Comparison of ENCODE assay signal across 8 cellular contexts in the genomic region with DNA sequence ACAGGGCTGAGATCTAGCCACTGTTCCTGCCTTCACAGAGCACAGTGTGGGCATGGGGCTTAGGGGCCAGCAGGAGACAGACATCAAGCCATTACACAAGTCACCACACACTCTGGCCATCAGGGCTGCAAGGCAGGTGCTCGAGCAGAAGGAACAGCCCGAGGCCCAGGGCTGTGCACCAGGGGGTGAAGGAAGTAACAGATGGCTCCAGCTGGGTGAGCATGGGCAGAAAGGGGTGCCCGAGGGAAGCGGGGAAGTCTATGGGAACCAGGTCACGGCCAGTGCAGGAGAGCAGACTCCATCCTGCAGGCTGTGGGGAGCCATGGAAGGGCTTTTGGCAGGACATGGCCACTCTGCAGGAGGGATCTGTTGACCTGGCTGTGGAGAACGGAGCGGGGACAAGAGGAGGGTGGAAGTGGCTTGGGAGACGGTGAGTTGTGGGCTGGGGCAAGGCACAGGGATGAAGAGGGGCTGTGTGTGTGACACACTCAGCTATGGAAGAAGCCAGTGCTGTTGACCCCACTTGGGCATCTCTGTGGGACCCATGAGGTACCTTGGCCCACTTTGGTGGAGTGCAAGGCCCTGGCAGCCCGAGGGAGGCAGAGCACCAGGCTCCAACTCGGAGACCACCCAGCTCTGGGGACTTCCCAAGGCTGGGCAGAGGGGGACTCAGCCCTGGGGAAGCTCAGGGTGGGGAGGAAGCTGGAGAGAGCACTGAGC. TPM values are rescaled to one million over a fixed set of nuclear protein-coding genes. Genes with fewer than 3 reads are reported as not detected.
DNase-seq lines count a peak whose midpoint lies in the region; ATAC-seq and TF ChIP-seq lines count a peak whose summit lies in the region.

No MANE protein-coding gene starts in this region.

- in situ Hi-C loops in HAP-1 (cut with MboI; ENCODE audit: low sequenced_read_pairs) = no loop called here

- no peak overlapping the region for H3K4me3 ChIP-seq in GM23338
- no peak overlapping the region for H3K4me3 ChIP-seq in RWPE2 (ENCODE audit: severe bottlenecking)
- peak overlapping the region in 2 of 8 donors; percentile 13 to 15 for H3K4me3 ChIP-seq in spleen
- H3K4me3 ChIP-seq in HAP-1 = no peak overlapping the region

- no peak overlapping the region; the same call in 1 of the 2 replicates for H3K27ac Mint-ChIP-seq in GM23338

- TF ChIP-seq POLR2A in spleen (IDR thresholded peaks at IDR 0.05) = no peak

- H3K9me3 Mint-ChIP-seq in GM23338 = no peaks in the 10 kb centered on the region

- peak overlapping the region; percentile 9; the same call in 1 of the 3 replicates for H3K4me3 Mint-ChIP-seq in GM23338

- no peak overlapping the region for H2AFZ ChIP-seq in GM23338

- intact Hi-C loops in spleen (cut with DNase I; ENCODE audit: low total_unique reads) = no loop called here

- H3K27me3 ChIP-seq in GM23338 (ENCODE audit: insufficient read depth) (no peaks in the 10 kb centered on the region), RWPE2 (ENCODE audit: insufficient read depth, poor library complexity, severe bottlenecking) (no peaks in the 10 kb centered on the region), foreskin keratinocyte (no peaks in the 10 kb centered on the region), spleen (replicated peaks in 1 of 7) (peaks cover 0 to under 1% (median 0%) of the 10 kb centered on the region in 7 donors), HAP-1 (ENCODE audit: low read depth) (no peaks in the 10 kb centered on the region)

- 34 to 57% (median 48%) methylated on average over 9 to 10 of the region's 10 CpGs for WGBS in spleen, 5 donors

- 0 out of 2 replicates have a peak, but pooled peaks cover 6% of the 10 kb centered on the region for H3F3A ChIP-seq in GM23338 (replicated peaks; ENCODE audit: low read depth)

- no peaks in the 10 kb centered on the region for H3K9me2 ChIP-seq in GM23338 (ENCODE audit: insufficient read depth)

- peaks cover 3% of the 10 kb centered on the region; the same call in 1 of the 3 replicates for H3K36me3 Mint-ChIP-seq in GM23338 (ENCODE audit: low read depth)

- TF ChIP-seq CTCF in GM23338 (conservative IDR thresholded peaks at IDR 0.05; ENCODE audit: low read depth in 2 of 2) (no peak), RWPE2 (IDR thresholded peaks at IDR 0.05; ENCODE audit: poor library complexity, severe bottlenecking) (no peak), foreskin keratinocyte (conservative IDR thresholded peaks at IDR 0.05) (no peak), spleen (IDR thresholded peaks at IDR 0.05 in 8 of 11, conservative IDR thresholded peaks at IDR 0.05 in 3 of 11) (no peak)

- peaks cover 23% of the 10 kb centered on the region for H3K27me3 Mint-ChIP-seq in GM23338 (ENCODE audit: insufficient read depth, low read depth, poor library complexity)

- H3K9me3 ChIP-seq in RWPE2 (ENCODE audit: severe bottlenecking) = no peaks in the 10 kb centered on the region
- no peaks in the 10 kb centered on the region for H3K9me3 ChIP-seq in spleen
- H3K9me3 ChIP-seq in HAP-1 = no peaks in the 10 kb centered on the region

- peaks cover 7% of the 10 kb centered on the region for H3K79me2 ChIP-seq in GM23338 (replicated peaks; ENCODE audit: insufficient read depth)

- ATAC-seq in GM23338 = no peak
- peak; percentile 0; the same call in 1 of the 3 replicates for ATAC-seq in RWPE2 (ENCODE audit: low read depth)
- ATAC-seq in foreskin keratinocyte = no peak
- no peak for ATAC-seq in GM21423 (IDR thresholded peaks at IDR 0.05; ENCODE audit: unreplicated experiment)
- no peak for ATAC-seq in HG03025 (IDR thresholded peaks at IDR 0.05; ENCODE audit: low FRiP score, unreplicated experiment)

- DNase-seq in GM23338 (ENCODE audit: low spot score) = no peak
- no peak for DNase-seq in RWPE2 (ENCODE audit: low spot score)
- no peak for DNase-seq in foreskin keratinocyte
- DNase-seq in spleen = no peak
- DNase-seq in NCI-H1930 (lab: John Stamatoyannopoulos, UW) = no peak
- no peak for DNase-seq in HAP-1 (ENCODE audit: low spot score in 2 of 2)

- H3K4me1 ChIP-seq in GM23338 (ENCODE audit: insufficient read depth) (peaks cover 7% of the 10 kb centered on the region), RWPE2 (ENCODE audit: insufficient read depth, poor library complexity, severe bottlenecking) (peaks cover 68% of the 10 kb centered on the region), foreskin keratinocyte (peaks cover 48% of the 10 kb centered on the region), spleen (peaks cover 37 to 74% (median 56%) of the 10 kb centered on the region in 6 donors), HAP-1 (peaks cover 10% of the 10 kb centered on the region)

- H3K36me3 ChIP-seq in GM23338 (ENCODE audit: insufficient read depth) (no peaks in the 10 kb centered on the region), RWPE2 (ENCODE audit: low read depth) (peaks cover 19% of the 10 kb centered on the region; the same call in 1 of the 2 replicates), spleen (peaks cover 0 to 14% (median 0%) of the 10 kb centered on the region in 6 donors), HAP-1 (replicated peaks) (peaks cover 6% of the 10 kb centered on the region)

- H4K20me1 ChIP-seq in GM23338 (replicated peaks; ENCODE audit: insufficient read depth) = no peaks in the 10 kb centered on the region

- H3K27ac ChIP-seq in GM23338 (ENCODE audit: low read depth) (no peak overlapping the region), RWPE2 (ENCODE audit: poor library complexity, severe bottlenecking) (peak overlapping the region; percentile 98), foreskin keratinocyte (peak overlapping the region; percentile 92), spleen (peak overlapping the region in 7 of 8 donors; percentile 36 to 98 (median 71))

- H3K4me1 Mint-ChIP-seq in GM23338 = peaks cover 10% of the 10 kb centered on the region

- no peak overlapping the region for H3K4me2 ChIP-seq in GM23338

TF ChIP-seq in GM23338, 12 proteins besides CTCF, POLR2A, EP300 and RAD21 (continues in another document):
- TF ChIP-seq, protein P1, sequence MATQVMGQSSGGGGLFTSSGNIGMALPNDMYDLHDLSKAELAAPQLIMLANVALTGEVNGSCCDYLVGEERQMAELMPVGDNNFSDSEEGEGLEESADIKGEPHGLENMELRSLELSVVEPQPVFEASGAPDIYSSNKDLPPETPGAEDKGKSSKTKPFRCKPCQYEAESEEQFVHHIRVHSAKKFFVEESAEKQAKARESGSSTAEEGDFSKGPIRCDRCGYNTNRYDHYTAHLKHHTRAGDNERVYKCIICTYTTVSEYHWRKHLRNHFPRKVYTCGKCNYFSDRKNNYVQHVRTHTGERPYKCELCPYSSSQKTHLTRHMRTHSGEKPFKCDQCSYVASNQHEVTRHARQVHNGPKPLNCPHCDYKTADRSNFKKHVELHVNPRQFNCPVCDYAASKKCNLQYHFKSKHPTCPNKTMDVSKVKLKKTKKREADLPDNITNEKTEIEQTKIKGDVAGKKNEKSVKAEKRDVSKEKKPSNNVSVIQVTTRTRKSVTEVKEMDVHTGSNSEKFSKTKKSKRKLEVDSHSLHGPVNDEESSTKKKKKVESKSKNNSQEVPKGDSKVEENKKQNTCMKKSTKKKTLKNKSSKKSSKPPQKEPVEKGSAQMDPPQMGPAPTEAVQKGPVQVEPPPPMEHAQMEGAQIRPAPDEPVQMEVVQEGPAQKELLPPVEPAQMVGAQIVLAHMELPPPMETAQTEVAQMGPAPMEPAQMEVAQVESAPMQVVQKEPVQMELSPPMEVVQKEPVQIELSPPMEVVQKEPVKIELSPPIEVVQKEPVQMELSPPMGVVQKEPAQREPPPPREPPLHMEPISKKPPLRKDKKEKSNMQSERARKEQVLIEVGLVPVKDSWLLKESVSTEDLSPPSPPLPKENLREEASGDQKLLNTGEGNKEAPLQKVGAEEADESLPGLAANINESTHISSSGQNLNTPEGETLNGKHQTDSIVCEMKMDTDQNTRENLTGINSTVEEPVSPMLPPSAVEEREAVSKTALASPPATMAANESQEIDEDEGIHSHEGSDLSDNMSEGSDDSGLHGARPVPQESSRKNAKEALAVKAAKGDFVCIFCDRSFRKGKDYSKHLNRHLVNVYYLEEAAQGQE (IDR thresholded peaks at IDR 0.05; ENCODE audit: unreplicated experiment) = no peak
- TF ChIP-seq ZNF114 (CRISPR knock-in tag; IDR thresholded peaks at IDR 0.05) = no peak
- no peak for TF ChIP-seq CREB1 (CRISPR knock-in tag; IDR thresholded peaks at IDR 0.05; ENCODE audit: low read depth)
- no peak for TF ChIP-seq EZH2phosphoT487 (IDR thresholded peaks at IDR 0.05; ENCODE audit: unreplicated experiment)

RNA-seq across cellular contexts. Expression of a gene that starts 3.6 kb away (rescaled TPM):
- total RNA-seq in GM23338 (2014; rRNA removed; shearing (Covaris generic)) = 21.6 and 23.2 TPM in 2 replicates
- 16.8 and 18.6 TPM in 2 replicates for polyA plus RNA-seq in GM23338 (2016; fragmentation: Nextera tagmentation; extraction: Ambion mirVana)
- 40.5 and 41.7 TPM in 2 replicates for total RNA-seq in foreskin keratinocyte
- 63.3 and 69.0 TPM in 2 replicates for polyA plus RNA-seq in foreskin keratinocyte
- 10 to 100 TPM; 22.0 to 40.9 (median 31.7) TPM for total RNA-seq in spleen
- polyA plus RNA-seq in spleen = 10 to 100 TPM; 34.3 to 44.9 (median 36.7) TPM

RNA-seq across cellular contexts. Expression of a gene that starts 4.0 kb away (rescaled TPM):
- 83.0 and 121 TPM in 2 replicates for total RNA-seq in GM23338 (2014; rRNA removed; shearing (Covaris generic))
- polyA plus RNA-seq in GM23338 (2016; fragmentation: Nextera tagmentation; extraction: Ambion mirVana) (294 and 358 TPM in 2 replicates), foreskin keratinocyte (424 and 432 TPM in 2 replicates), spleen (100 to 1,000 TPM; 116 to 123 (median 122) TPM)
- total RNA-seq in foreskin keratinocyte (284 and 286 TPM in 2 replicates), spleen (10 to 100 TPM; 58.3 to 84.2 (median 69.6) TPM)

RNA-seq across cellular contexts. Expression of a gene that starts 15.1 kb away (rescaled TPM):
- 10.1 and 14.6 TPM in 2 replicates for total RNA-seq in GM23338 (2014; rRNA removed; shearing (Covaris generic))
- polyA plus RNA-seq in GM23338 (2016; fragmentation: Nextera tagmentation; extraction: Ambion mirVana) = 17.1 and 20.1 TPM in 2 replicates
- 127 and 153 TPM in 2 replicates for total RNA-seq in foreskin keratinocyte
- 199 and 204 TPM in 2 replicates for polyA plus RNA-seq in foreskin keratinocyte
- total RNA-seq in spleen = 1 to 10 TPM in 6 of 7 donors, under 1 TPM in 1; 0.42 to 5.4 (median 1.6) TPM
- polyA plus RNA-seq in spleen = 1 to 10 TPM in 2 of 3 donors, under 1 TPM in 1; 0.59 to 1.2 (median 1.2) TPM

RNA-seq across cellular contexts. Expression of a gene that starts 24.8 kb away (rescaled TPM):
- 57.3 and 66.3 TPM in 2 replicates for total RNA-seq in GM23338 (2014; rRNA removed; shearing (Covaris generic))
- polyA plus RNA-seq in GM23338 (2016; fragmentation: Nextera tagmentation; extraction: Ambion mirVana) (54.5 and 60.4 TPM in 2 replicates), foreskin keratinocyte (58.9 and 62.1 TPM in 2 replicates), spleen (100 to 1,000 TPM in 1 of 3 donors, 10 to 100 TPM in 2; 53.9 to 131 (median 96.2) TPM)
- total RNA-seq in foreskin keratinocyte (25.4 and 36.9 TPM in 2 replicates), spleen (10 to 100 TPM; 38.7 to 61.7 (median 44.4) TPM)

RNA-seq across cellular contexts. Expression of a gene that starts 27.0 kb away (rescaled TPM):
- total RNA-seq in GM23338 (2014; rRNA removed; shearing (Covaris generic)) = 94.3 and 102 TPM in 2 replicates
- polyA plus RNA-seq in GM23338 (2016; fragmentation: Nextera tagmentation; extraction: Ambion mirVana) (79.0 and 84.4 TPM in 2 replicates), foreskin keratinocyte (120 and 124 TPM in 2 replicates), spleen (10 to 100 TPM; 61.9 to 66.3 (median 62.3) TPM)
- total RNA-seq in foreskin keratinocyte (105 and 113 TPM in 2 replicates), spleen (10 to 100 TPM; 52.3 to 79.0 (median 64.9) TPM)
